9 cellular contexts compared by ENCODE assay signal in the genomic region with DNA sequence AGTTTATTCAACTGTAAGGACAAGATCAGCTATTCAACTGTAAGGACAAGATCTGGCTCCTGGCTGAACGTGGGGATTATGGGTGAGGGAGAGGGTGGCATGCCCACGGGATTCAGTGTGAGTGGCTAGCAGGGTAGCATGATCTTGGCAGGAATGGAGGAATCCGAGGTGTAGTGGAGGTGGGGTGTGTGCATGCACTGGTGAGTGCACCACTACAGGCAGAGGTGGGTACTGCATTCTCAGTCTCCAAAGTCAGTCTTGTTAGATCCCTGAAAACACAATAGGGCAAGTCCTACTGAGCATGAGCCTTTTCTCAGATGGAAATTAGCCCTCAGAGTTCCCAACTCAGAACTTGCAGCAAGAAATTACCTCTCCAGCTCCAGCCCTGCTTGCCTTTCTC. TPM values are rescaled to one million over a fixed set of nuclear protein-coding genes. Genes with fewer than 3 reads are reported as not detected.
DNase-seq lines count a peak whose midpoint lies in the region; ATAC-seq and TF ChIP-seq lines count a peak whose summit lies in the region.
"Had no signal": no experiment of that assay in that cellular context is flagged by ENCODE, and none has a peak within 500 bp of the region (broad histone marks: within the 10 kb centered on the region; RNA-seq: fewer than 3 reads in every experiment).

No MANE protein-coding gene starts in this region.

- peaks cover 55% of the 10 kb centered on the region for H3K27me3 Mint-ChIP-seq in CD8-positive, alpha-beta T cell (ENCODE audit: low read depth)
- peaks cover 55% of the 10 kb centered on the region for H3K27me3 Mint-ChIP-seq in activated CD8-positive, alpha-beta T cell treated with anti-CD3 and anti-CD28 coated beads for 36 hours

- no peaks in the 10 kb centered on the region for H3K36me3 ChIP-seq in CD8-positive, alpha-beta T cell (ENCODE audit: insufficient read depth, low read length)

- no peaks in the 10 kb centered on the region for H3K4me1 ChIP-seq in CD8-positive, alpha-beta T cell (ENCODE audit: insufficient read depth, low read length)

- no peaks in the 10 kb centered on the region for H3K9me3 ChIP-seq in CD8-positive, alpha-beta T cell (ENCODE audit: low read length)

- H3K4me3 Mint-ChIP-seq in CD8-positive, alpha-beta T cell = no peak overlapping the region
- no peak overlapping the region for H3K4me3 Mint-ChIP-seq in activated CD8-positive, alpha-beta T cell treated with anti-CD3 and anti-CD28 coated beads for 36 hours
- H3K4me3 Mint-ChIP-seq: IgD-negative memory B cell had no signal

- H3K27ac ChIP-seq in CD8-positive, alpha-beta T cell (ENCODE audit: low read depth, low read length) = no peak overlapping the region

- POLR2A ChIA-PET in CD8-positive, alpha-beta T cell (lab: Charles Lee) = no interaction called here
- POLR2A ChIA-PET in activated CD8-positive, alpha-beta T cell treated with anti-CD3 and anti-CD28 coated beads for 36 hours (lab: Charles Lee) = no interaction called here

- H3K9me3 Mint-ChIP-seq in CD8-positive, alpha-beta T cell = no peaks in the 10 kb centered on the region
- no peaks in the 10 kb centered on the region for H3K9me3 Mint-ChIP-seq in activated CD8-positive, alpha-beta T cell treated with anti-CD3 and anti-CD28 coated beads for 36 hours
- H3K9me3 Mint-ChIP-seq: IgD-negative memory B cell had no signal

- ATAC-seq in CD8-positive, alpha-beta T cell = no peak
- ATAC-seq in GM19372 (IDR thresholded peaks at IDR 0.05; ENCODE audit: low read depth, unreplicated experiment) = peak; percentile 82
- peak; percentile 78 for ATAC-seq in activated CD8-positive, alpha-beta T cell treated with anti-CD3 and anti-CD28 coated beads for 36 hours

- H3K4me3 ChIP-seq in CD8-positive, alpha-beta T cell (ENCODE audit: low read depth, low read length) = no peak overlapping the region

- CTCF ChIA-PET in CD8-positive, alpha-beta T cell (lab: Charles Lee) = interaction anchor here (1.0 to 1.6 kb wide), 3 partner anchors 22 to 39 kb away, joined by 3 to 4 read pairs (median 3); no protein-coding TSS in a partner anchor
- CTCF ChIA-PET in activated CD8-positive, alpha-beta T cell treated with anti-CD3 and anti-CD28 coated beads for 36 hours (lab: Charles Lee) = interaction anchor here (0.8 to 5.1 kb wide), 14 partner anchors 9 to 816 kb away, joined by 3 to 22 read pairs (median 4); no protein-coding TSS in a partner anchor

- no peak overlapping the region for H3K27ac Mint-ChIP-seq in CD8-positive, alpha-beta T cell
- no peak overlapping the region for H3K27ac Mint-ChIP-seq in activated CD8-positive, alpha-beta T cell treated with anti-CD3 and anti-CD28 coated beads for 36 hours
- H3K27ac Mint-ChIP-seq: IgD-negative memory B cell had no signal

- H3K4me1 Mint-ChIP-seq in CD8-positive, alpha-beta T cell (ENCODE audit: low read depth) = no peaks in the 10 kb centered on the region
- H3K4me1 Mint-ChIP-seq in activated CD8-positive, alpha-beta T cell treated with anti-CD3 and anti-CD28 coated beads for 36 hours (ENCODE audit: low read depth) = no peaks in the 10 kb centered on the region
- H3K4me1 Mint-ChIP-seq: IgD-negative memory B cell had no signal

- peak; percentile 60 for TF ChIP-seq CTCF in CD8-positive, alpha-beta T cell (IDR thresholded peaks at IDR 0.05)
- peak; percentile 65 for TF ChIP-seq CTCF in activated CD8-positive, alpha-beta T cell treated with anti-CD3 and anti-CD28 coated beads for 36 hours (IDR thresholded peaks at IDR 0.05)

- intact Hi-C loops in CD8-positive, alpha-beta T cell (cut with DNase I, micrococcal nuclease) = no loop called here
- intact Hi-C loops in activated CD8-positive, alpha-beta T cell treated with anti-CD3 and anti-CD28 coated beads for 36 hours (cut with micrococcal nuclease) = no loop called here
- intact Hi-C loops in posterior cingulate gyrus (cut with DNase I) = no loop called here

- DNase-seq in CD8-positive, alpha-beta T cell = peak in 1 of 7 experiments; percentile 11
- DNase-seq in HuH-7 (ENCODE audit: low spot score) (peak; percentile 56), kidney tubule cell (ENCODE audit: low spot score) (peak; percentile 22), posterior cingulate gyrus (no peak), pons (ENCODE audit: low spot score) (no peak), NCI-H345 (lab: John Stamatoyannopoulos, UW) (no peak)
- DNase-seq in activated CD8-positive, alpha-beta T cell treated with anti-CD3 and anti-CD28 coated beads for 36 hours = peak; percentile 66

- no peaks in the 10 kb centered on the region for H3K27me3 ChIP-seq in CD8-positive, alpha-beta T cell (ENCODE audit: insufficient read depth, low read length)

- H3K36me3 Mint-ChIP-seq in CD8-positive, alpha-beta T cell = no peaks in the 10 kb centered on the region
- no peaks in the 10 kb centered on the region for H3K36me3 Mint-ChIP-seq in activated CD8-positive, alpha-beta T cell treated with anti-CD3 and anti-CD28 coated beads for 36 hours (ENCODE audit: low read depth)
- H3K36me3 Mint-ChIP-seq: IgD-negative memory B cell had no signal

RNA-seq across cellular contexts. Expression of a gene that starts 32.2 kb away (rescaled TPM):
- total RNA-seq in CD8-positive, alpha-beta T cell = not detected
- not detected for total RNA-seq in activated CD8-positive, alpha-beta T cell treated with anti-CD3 and anti-CD28 coated beads for 36 hours

RNA-seq across cellular contexts. Expression of a gene that starts 45.7 kb away (rescaled TPM):
- total RNA-seq in CD8-positive, alpha-beta T cell = not detected
- total RNA-seq in activated CD8-positive, alpha-beta T cell treated with anti-CD3 and anti-CD28 coated beads for 36 hours = not detected

Comparison
In these comparisons a context has a peak if more than half of its experiments do, and no peak if none do; other contexts are left out.
1. DNase-seq: peak in HuH-7 (single experiment), activated CD8-positive, alpha-beta T cell treated with anti-CD3 and anti-CD28 coated beads for 36 hours (single experiment) and kidney tubule cell (single experiment); none in posterior cingulate gyrus (0 of 10), pons (single experiment) and NCI-H345 (single experiment).